ENCODE assay signal across 28 cellular contexts in genomic region chr5:111518747-111519146, GRCh38.
"Had no signal": no experiment of that assay in that cellular context is flagged by ENCODE, and none has a peak within 500 bp of the region (broad histone marks: within the 10 kb centered on the region; RNA-seq: fewer than 3 reads in every experiment).

No MANE protein-coding gene starts in this region.

- H3K4me1 ChIP-seq: adrenal gland, breast epithelium had no signal

- H3K9me3 Mint-ChIP-seq: activated CD4-positive, alpha-beta memory T cell treated with anti-CD3 and anti-CD28 coated beads for 36 hours; activated naive CD8-positive, alpha-beta T cell treated with anti-CD3 and anti-CD28 coated beads, Interleukin-2, amount 10 ng/mL, durations not matched to agents 7 days and 5 days; activated T-helper 17 cell treated with anti-CD3 and anti-CD28 coated beads, Interleukin-2, amount 50 U/mL, for 72 hours; central memory CD8-positive, alpha-beta T cell; T-cell had no signal

- H3K27me3 Mint-ChIP-seq: activated CD4-positive, alpha-beta memory T cell treated with anti-CD3 and anti-CD28 coated beads for 36 hours; activated T-helper 17 cell treated with anti-CD3 and anti-CD28 coated beads, Interleukin-2, amount 50 U/mL, for 72 hours; central memory CD8-positive, alpha-beta T cell; T-cell had no signal

- H3K4me1 Mint-ChIP-seq: activated T-helper 17 cell treated with anti-CD3 and anti-CD28 coated beads, Interleukin-2, amount 50 U/mL, for 72 hours; central memory CD8-positive, alpha-beta T cell; T-cell had no signal

- DNase-seq: activated CD4-positive, alpha-beta memory T cell treated with anti-CD3 and anti-CD28 coated beads for 36 hours; activated CD4-positive, alpha-beta T cell treated with anti-CD3 and anti-CD28 coated beads for 4 hours; activated CD8-positive, alpha-beta memory T cell treated with anti-CD3 and anti-CD28 coated beads for 24 hours; activated gamma-delta T cell; activated naive CD4-positive, alpha-beta T cell treated with anti-CD3 and anti-CD28 coated beads, Interleukin-2, amount 50 U/mL, for 16 hours; activated naive CD8-positive, alpha-beta T cell treated with anti-CD3 and anti-CD28 coated beads, Interleukin-2, amount 10 ng/mL, durations not matched to agents 7 days and 5 days; activated T-cell treated with anti-CD3 and anti-CD28 coated beads, Interleukin-2, amount 50 U/mL, for 48 hours; adrenal gland; aorta; MG63; MV-4-11; NCI-H1092 treated with DMSO at 0.1 percent for 48 hours; NCI-H1417 treated with DMSO at 0.1 percent for 48 hours; NCI-H1694 treated with DMSO at 0.1 percent for 48 hours; NCI-H2029 treated with DMSO at 0.1 percent for 48 hours; NCI-H510A treated with DMSO at 0.1 percent for 48 hours; NCI-H69; NK-92 treated with Interleukin-12 subunit alpha and Interleukin-12 subunit beta, amount 100 ng/mL, for 24 hours; OCI-M1; RPMI8226; T-cell; WERI-Rb-1 had no signal

- H3K27ac Mint-ChIP-seq: activated CD4-positive, alpha-beta memory T cell treated with anti-CD3 and anti-CD28 coated beads for 36 hours; activated naive CD8-positive, alpha-beta T cell treated with anti-CD3 and anti-CD28 coated beads, Interleukin-2, amount 10 ng/mL, durations not matched to agents 7 days and 5 days; T-cell had no signal

- H3K36me3 Mint-ChIP-seq: activated CD4-positive, alpha-beta memory T cell treated with anti-CD3 and anti-CD28 coated beads for 36 hours; activated naive CD8-positive, alpha-beta T cell treated with anti-CD3 and anti-CD28 coated beads, Interleukin-2, amount 10 ng/mL, durations not matched to agents 7 days and 5 days; T-cell had no signal

- H3K27ac ChIP-seq: adrenal gland, breast epithelium, SK-N-MC, WERI-Rb-1 had no signal

- H3K27me3 ChIP-seq: adrenal gland, breast epithelium, MG63 had no signal

- H3K4me3 ChIP-seq: adrenal gland, breast epithelium, MG63, SK-N-MC had no signal

- ATAC-seq: activated T-helper 17 cell treated with anti-CD3 and anti-CD28 coated beads, Interleukin-2, amount 50 U/mL, for 72 hours; Panc1; Right ventricle myocardium inferior; T-cell had no signal

- H3K36me3 ChIP-seq: adrenal gland, breast epithelium, MG63, WERI-Rb-1 had no signal

- H3K9me3 ChIP-seq: adrenal gland, breast epithelium, MG63 had no signal

- H3K4me3 Mint-ChIP-seq: activated CD4-positive, alpha-beta memory T cell treated with anti-CD3 and anti-CD28 coated beads for 36 hours; activated naive CD8-positive, alpha-beta T cell treated with anti-CD3 and anti-CD28 coated beads, Interleukin-2, amount 10 ng/mL, durations not matched to agents 7 days and 5 days; activated T-helper 17 cell treated with anti-CD3 and anti-CD28 coated beads, Interleukin-2, amount 50 U/mL, for 72 hours; central memory CD8-positive, alpha-beta T cell; T-cell had no signal
